17 cellular contexts compared by ENCODE assay signal in the genomic region with DNA sequence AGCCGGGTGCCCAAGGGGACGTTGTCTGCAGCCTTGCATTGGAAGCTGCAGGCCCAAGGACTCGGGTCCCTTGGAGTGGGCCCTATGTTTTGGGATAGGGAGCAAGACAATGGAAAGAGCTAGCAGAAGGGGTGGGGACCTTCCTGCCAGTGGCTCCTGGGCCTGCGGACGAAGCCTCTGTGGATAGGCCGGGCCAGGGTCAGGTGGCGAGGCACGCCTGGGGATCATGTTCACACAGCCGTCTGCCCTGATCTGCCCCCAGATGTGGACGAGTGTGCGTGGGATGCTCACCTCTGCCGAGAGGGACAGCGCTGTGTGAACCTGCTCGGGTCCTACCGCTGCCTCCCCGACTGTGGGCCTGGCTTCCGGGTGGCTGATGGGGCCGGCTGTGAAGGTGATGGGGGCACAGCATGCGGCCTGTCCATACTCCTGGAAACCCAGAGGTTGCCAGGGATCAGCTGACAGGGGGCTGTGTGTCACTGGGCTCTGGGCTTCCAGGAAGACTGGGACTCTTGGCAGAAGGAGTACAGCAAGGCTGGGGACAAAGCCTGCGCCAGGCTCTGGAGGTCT. TPM values are rescaled to one million over a fixed set of nuclear protein-coding genes. Genes with fewer than 3 reads are reported as not detected.
DNase-seq lines count a peak whose midpoint lies in the region; ATAC-seq and TF ChIP-seq lines count a peak whose summit lies in the region.
"Had no signal": no experiment of that assay in that cellular context is flagged by ENCODE, and none has a peak within 500 bp of the region (broad histone marks: within the 10 kb centered on the region; RNA-seq: fewer than 3 reads in every experiment).

No MANE protein-coding gene starts in this region.

- peaks cover 35% of the 10 kb centered on the region for H3K4me1 ChIP-seq in left ventricle myocardium inferior
- H3K4me1 ChIP-seq in HEK293 (ENCODE audit: control insufficient read depth, insufficient read depth, low read length), result no peaks in the 10 kb centered on the region
- H3K4me1 ChIP-seq in endodermal cell (ENCODE audit: control insufficient read depth, insufficient read depth, low read length), result no peaks in the 10 kb centered on the region
- H3K4me1 ChIP-seq in neuronal stem cell (ENCODE audit: control insufficient read depth in 2 of 2, insufficient read depth in 1 of 2, low read depth in 1 of 2, low read length in 2 of 2), result peaks cover 0 to 7% of the 10 kb centered on the region in 2 donors

- no peaks in the 10 kb centered on the region for H3K36me3 Mint-ChIP-seq in endodermal cell (ENCODE audit: low read depth)
- H3K36me3 Mint-ChIP-seq: CD4-positive, CD25-positive, alpha-beta regulatory T cell; CD8-positive, alpha-beta memory T cell; IgD-negative memory B cell had no signal

- 90 to 92% methylated on average over 16 to 20 of the region's 20 CpGs for WGBS in endodermal cell (ENCODE audit: insufficient coverage in 1 of 2, insufficient read length in 1 of 2), 2 experiments
- no CpG with 5 or more reads among the region's 20 CpGs for WGBS in neuronal stem cell (ENCODE audit: extremely low coverage in 2 of 2, insufficient read length in 2 of 2, insufficient replicate concordance in 1 of 2), 2 donors

- CTCF ChIA-PET in HEK293 (lab: Yijun Ruan, JAX), result interaction anchor here (0.6 kb wide), 1 partner anchor 256 kb away, joined by 3 read pairs; no protein-coding TSS in a partner anchor

- no peak overlapping the region for H3K4me3 Mint-ChIP-seq in endodermal cell
- H3K4me3 Mint-ChIP-seq: B cell; CD4-positive, CD25-positive, alpha-beta regulatory T cell; CD8-positive, alpha-beta memory T cell; IgD-negative memory B cell had no signal

- intact Hi-C loops in left ventricle myocardium inferior (cut with micrococcal nuclease), result no loop called here
- intact Hi-C loops in left ventricle myocardium superior (cut with micrococcal nuclease), result no loop called here

- peak overlapping the region; percentile 60 for H3K23ac ChIP-seq in neuronal stem cell (ENCODE audit: low read depth, low read length, poor library complexity)

- no peak for TF ChIP-seq CTCF in left ventricle myocardium inferior (IDR thresholded peaks at IDR 0.05; ENCODE audit: borderline replicate concordance)
- no peak for TF ChIP-seq CTCF in HEK293 (tag by site-specific recombination; IDR thresholded peaks at IDR 0.05)
- no peak for TF ChIP-seq CTCF in endodermal cell (conservative IDR thresholded peaks at IDR 0.05)

- H2BK12ac ChIP-seq in neuronal stem cell (ENCODE audit: low read length), result peak overlapping the region; percentile 18

- peaks cover 18% of the 10 kb centered on the region for H3K27me3 Mint-ChIP-seq in endodermal cell (ENCODE audit: insufficient read depth)

- no peaks in the 10 kb centered on the region for H3K79me1 ChIP-seq in neuronal stem cell (ENCODE audit: low read depth, low read length)

- H4K91ac ChIP-seq in neuronal stem cell (ENCODE audit: low read depth, low read length, poor library complexity), result no peak overlapping the region

- H3K9me3 Mint-ChIP-seq in endodermal cell, result peaks cover 10% of the 10 kb centered on the region
- H3K9me3 Mint-ChIP-seq: IgD-negative memory B cell had no signal

- H3K4ac ChIP-seq in neuronal stem cell (ENCODE audit: low read length), result no peak overlapping the region

- H3K4me2 ChIP-seq in neuronal stem cell (ENCODE audit: insufficient read depth, low read length, poor library complexity, severe bottlenecking), result no peak overlapping the region

- H3K14ac ChIP-seq in neuronal stem cell (ENCODE audit: low read length), result peak overlapping the region; percentile 49

- no peaks in the 10 kb centered on the region for H3K9me3 ChIP-seq in left ventricle myocardium inferior (replicated peaks)
- no peaks in the 10 kb centered on the region for H3K9me3 ChIP-seq in HEK293 (ENCODE audit: control insufficient read depth, insufficient read depth, low read depth, low read length)
- no peaks in the 10 kb centered on the region for H3K9me3 ChIP-seq in endodermal cell (ENCODE audit: control insufficient read depth, low read length)
- H3K9me3 ChIP-seq in neuronal stem cell (replicated peaks in 1 of 2; ENCODE audit: control insufficient read depth in 2 of 2, insufficient read depth in 1 of 2, low read depth in 1 of 2, low read length in 2 of 2), result no peaks in the 10 kb centered on the region

- H2AFZ ChIP-seq in neuronal stem cell (ENCODE audit: low read length), result no peak overlapping the region
- H2AFZ ChIP-seq: GM23248 had no signal

- H3K27ac ChIP-seq in left ventricle myocardium inferior (replicated peaks), result peak overlapping the region; percentile 67
- H3K27ac ChIP-seq in HEK293 (ENCODE audit: extremely low read depth, low read depth, low read length), result no peak overlapping the region
- H3K27ac ChIP-seq in endodermal cell (ENCODE audit: low read depth, low read length), result no peak overlapping the region
- no peak overlapping the region for H3K27ac ChIP-seq in neuronal stem cell (replicated peaks; ENCODE audit: low read length)
- H3K27ac ChIP-seq: GM23248 had no signal

- H3K9ac ChIP-seq in endodermal cell (ENCODE audit: extremely low read depth, low read length, poor library complexity, severe bottlenecking), result no peak overlapping the region
- no peak overlapping the region for H3K9ac ChIP-seq in neuronal stem cell (ENCODE audit: low read depth, low read length, poor library complexity)
- H3K9ac ChIP-seq: GM23248 had no signal

- no peak overlapping the region for H4K8ac ChIP-seq in neuronal stem cell (ENCODE audit: low read depth, low read length)

- H3K4me3 ChIP-seq in left ventricle myocardium inferior (no peak overlapping the region), HEK293 (ENCODE audit: low read depth, low read length) (no peak overlapping the region), endodermal cell (ENCODE audit: low read length) (no peak overlapping the region), neuronal stem cell (ENCODE audit: low read length in 2 of 2) (no peak overlapping the region)
- H3K4me3 ChIP-seq: GM23248 had no signal

- ATAC-seq in left ventricle myocardium superior, result no peak
- no peak for ATAC-seq in GM18873 (IDR thresholded peaks at IDR 0.05; ENCODE audit: low FRiP score, unreplicated experiment)
- ATAC-seq: HCT116, HepG2 had no signal

- peak overlapping the region; percentile 38 for H2BK15ac ChIP-seq in neuronal stem cell (ENCODE audit: low read length)

- H3K4me1 Mint-ChIP-seq in endodermal cell, result peaks cover 4% of the 10 kb centered on the region

- peak overlapping the region; percentile 45 for H3K18ac ChIP-seq in neuronal stem cell (ENCODE audit: low read length)

- no peak overlapping the region for H3K27ac Mint-ChIP-seq in endodermal cell
- H3K27ac Mint-ChIP-seq: B cell; CD4-positive, CD25-positive, alpha-beta regulatory T cell; CD8-positive, alpha-beta memory T cell; IgD-negative memory B cell had no signal

- peak overlapping the region; percentile 66 for H2AK5ac ChIP-seq in neuronal stem cell (ENCODE audit: low read depth, low read length)

- peak overlapping the region; percentile 22 for H2BK5ac ChIP-seq in neuronal stem cell (ENCODE audit: low read length)

- POLR2A ChIA-PET in HEK293 (lab: Yijun Ruan, JAX), result no interaction called here

- DNase-seq in left ventricle myocardium inferior (no peak), left ventricle myocardium superior (no peak), endodermal cell (peak; percentile 56), neuronal stem cell (ENCODE audit: low spot score) (no peak), NCI-H446 treated with DMSO at 0.1 percent for 48 hours (lab: John Stamatoyannopoulos, UW) (no peak)
- no peak for DNase-seq in stimulated activated naive CD4-positive, alpha-beta T cell treated with Interleukin-2 at 50 U/mL for 16 hours (lab: John Stamatoyannopoulos, UW)
- DNase-seq: 8988T; CD4-positive, CD25-positive, alpha-beta regulatory T cell; CD8-positive, alpha-beta memory T cell; COR-L47; GM23248 had no signal

- H2BK120ac ChIP-seq in neuronal stem cell (ENCODE audit: low read depth, low read length), result no peak overlapping the region

- peaks cover 13% of the 10 kb centered on the region for H3K27me3 ChIP-seq in left ventricle myocardium inferior (ENCODE audit: low read depth)
- peaks cover 15% of the 10 kb centered on the region for H3K27me3 ChIP-seq in endodermal cell (ENCODE audit: control insufficient read depth, insufficient read depth, low read length, poor library complexity, severe bottlenecking)
- peaks cover 0 to 63% (median 13%) of the 10 kb centered on the region in 3 experiments for H3K27me3 ChIP-seq in neuronal stem cell (ENCODE audit: control insufficient read depth in 3 of 3, insufficient read depth in 3 of 3, low read depth in 1 of 3, low read length in 3 of 3)

- no peaks in the 10 kb centered on the region for H3K36me3 ChIP-seq in left ventricle myocardium inferior
- no peaks in the 10 kb centered on the region for H3K36me3 ChIP-seq in HEK293 (ENCODE audit: control insufficient read depth in 2 of 2, insufficient read depth in 1 of 2, low read length in 2 of 2)
- H3K36me3 ChIP-seq in endodermal cell (ENCODE audit: control insufficient read depth, insufficient read depth, low read length), result no peaks in the 10 kb centered on the region
- no peaks in the 10 kb centered on the region for H3K36me3 ChIP-seq in neuronal stem cell (replicated peaks in 1 of 2; ENCODE audit: control insufficient read depth in 2 of 2, insufficient read depth in 2 of 2, low read length in 2 of 2)

TF ChIP-seq in HEK293, 187 proteins besides CTCF, POLR2A, EP300 and RAD21 (continues in another document):
- TF ChIP-seq SP7 (tag by site-specific recombination; IDR thresholded peaks at IDR 0.05) (no peak), ZIC2 (tag by site-specific recombination; IDR thresholded peaks at IDR 0.05) (peak; percentile 73), ZNF324 (tag by site-specific recombination; IDR thresholded peaks at IDR 0.05) (no peak), ZFP41 (tag by site-specific recombination; IDR thresholded peaks at IDR 0.05; ENCODE audit: borderline replicate concordance) (no peak)

RNA-seq across cellular contexts. Expression of gene ASS1, which starts 16.6 kb away (rescaled TPM):
- total RNA-seq in left ventricle myocardium inferior (71.3 TPM), left ventricle myocardium superior (65.5 TPM), endodermal cell (10 to 100 TPM; 30.9 to 57.2 TPM)
- 37.9 TPM for polyA plus RNA-seq in endodermal cell (2013, experiment 1 of 2)
- 30.1 TPM for polyA plus RNA-seq in endodermal cell (2013, experiment 2 of 2)
- polyA plus RNA-seq in neuronal stem cell (2013, experiment 1 of 2), result 19.7 TPM
- 19.8 TPM for polyA plus RNA-seq in neuronal stem cell (2013, experiment 2 of 2)
- total RNA-seq: CD4-positive, CD25-positive, alpha-beta regulatory T cell had no signal
- polyA plus RNA-seq: CD4-positive, CD25-positive, alpha-beta regulatory T cell; CD8-positive, alpha-beta memory T cell; IgD-negative memory B cell had no signal
